ENCODE assay signal across 8 cellular contexts in genomic region chr11:2893021-2893528, GRCh38. TPM values are rescaled to one million over a fixed set of nuclear protein-coding genes. Genes with fewer than 3 reads are reported as not detected.
DNase-seq lines count a peak whose midpoint lies in the region; ATAC-seq, FAIRE-seq and TF ChIP-seq lines count a peak whose summit lies in the region.

No MANE protein-coding gene starts in this region.

- H3K4me1 ChIP-seq in heart left ventricle (peaks cover 5 to 42% (median 22%) of the 10 kb centered on the region in 12 donors), lower lobe of right lung (peaks cover 34% of the 10 kb centered on the region), uterus (peaks cover 13 to 15% of the 10 kb centered on the region in 2 donors)

- WGBS in heart left ventricle, 4 donors, result 93 to 100% (median 99%) methylated on average over 2 of the region's 2 CpGs
- WGBS in lower leg skin, 2 donors, result 94 to 97% methylated on average over 2 of the region's 2 CpGs

- H3K4me3 ChIP-seq in heart left ventricle (peak overlapping the region in 9 of 12 donors; percentile 45 to 67 (median 59)), astrocyte of the cerebellum (ENCODE audit: low read depth, low read length) (peak overlapping the region; percentile 37), lower lobe of right lung (peak overlapping the region; percentile 56), uterus (no peak overlapping the region), lower leg skin (ENCODE audit: low read depth, poor library complexity, severe bottlenecking) (no peak overlapping the region)

- H3K9me3 ChIP-seq in heart left ventricle (no peaks in the 10 kb centered on the region), lower lobe of right lung (no peaks in the 10 kb centered on the region), uterus (no peaks in the 10 kb centered on the region)

- TF ChIP-seq POLR2A in heart left ventricle (IDR thresholded peaks at IDR 0.05), result no peak
- TF ChIP-seq POLR2A in uterus (IDR thresholded peaks at IDR 0.05), result no peak
- no peak for TF ChIP-seq POLR2A in lower leg skin (IDR thresholded peaks at IDR 0.05)

- peak overlapping the region in 9 of 12 donors; percentile 26 to 83 (median 49) for H3K27ac ChIP-seq in heart left ventricle
- H3K27ac ChIP-seq in lower lobe of right lung, result peak overlapping the region; percentile 72
- peak overlapping the region; percentile 90 for H3K27ac ChIP-seq in uterus

- in situ Hi-C loops in astrocyte of the cerebellum (cut with HindIII; ENCODE audit: low sequenced_read_pairs), result no loop called here

- DNase-seq in heart left ventricle, result no peak
- DNase-seq in Right ventricle myocardium superior, result no peak
- no peak for DNase-seq in astrocyte of the cerebellum (ENCODE audit: low read depth)
- DNase-seq in lower lobe of right lung, result no peak
- no peak for DNase-seq in uterus
- no peak for DNase-seq in dermis blood vessel endothelial cell
- DNase-seq in urothelium cell line (ENCODE audit: low spot score), result no peak
- no peak for DNase-seq in lower leg skin (ENCODE audit: low spot score in 2 of 2)

- intact Hi-C loops in heart left ventricle (cut with DNase I), result loop anchor here in 6 of 10 donors (2.0 to 10.0 kb wide), 4 partner anchors 464 to 698 kb away; partner anchors contain the start of genes C11orf21 (in 2 of the 6) and TSPAN32 (in 2 of the 6)
- intact Hi-C loops in Right ventricle myocardium superior (cut with DNase I), result loop anchor here (5.0 kb wide), 1 partner anchor 461 kb away; no protein-coding TSS in a partner anchor
- intact Hi-C loops in lower lobe of right lung (cut with DNase I), result loop anchor here (5.0 to 10.0 kb wide), 2 partner anchors 361 to 448 kb away; partner anchors contain the start of genes KCNQ1 and TRPM5
- intact Hi-C loops in uterus (cut with DNase I; ENCODE audit: low total_unique reads), result loop anchor here (10.0 kb wide), 1 partner anchor 468 kb away; no protein-coding TSS in a partner anchor
- intact Hi-C loops in lower leg skin (cut with DNase I; ENCODE audit: low total_unique reads), result loop anchor here (10.0 kb wide), 1 partner anchor 698 kb away; no protein-coding TSS in a partner anchor

- no peak for TF ChIP-seq CTCF in heart left ventricle (IDR thresholded peaks at IDR 0.05)
- no peak for TF ChIP-seq CTCF in astrocyte of the cerebellum (IDR thresholded peaks at IDR 0.05; ENCODE audit: low read depth, low read length, missing control alignments)
- TF ChIP-seq CTCF in lower lobe of right lung (IDR thresholded peaks at IDR 0.05), result no peak
- no peak for TF ChIP-seq CTCF in uterus (IDR thresholded peaks at IDR 0.05)
- no peak for TF ChIP-seq CTCF in lower leg skin (IDR thresholded peaks at IDR 0.05)

- peaks cover 0 to 2% (median 0%) of the 10 kb centered on the region in 9 donors for H3K27me3 ChIP-seq in heart left ventricle
- no peaks in the 10 kb centered on the region for H3K27me3 ChIP-seq in lower lobe of right lung (ENCODE audit: low read depth)
- H3K27me3 ChIP-seq in uterus, result no peaks in the 10 kb centered on the region

- no peaks in the 10 kb centered on the region for H3K36me3 ChIP-seq in heart left ventricle
- H3K36me3 ChIP-seq in lower lobe of right lung, result no peaks in the 10 kb centered on the region
- H3K36me3 ChIP-seq in uterus, result no peaks in the 10 kb centered on the region

- no peak for FAIRE-seq in urothelium cell line (lab: Jason Lieb, UNC)

- ATAC-seq in heart left ventricle (no peak), Right ventricle myocardium superior (ENCODE audit: poor library complexity) (no peak), lower lobe of right lung (no peak)

RNA-seq across cellular contexts. Expression of gene CDKN1C, which starts 7.5 kb away (rescaled TPM):
- total RNA-seq in heart left ventricle, result 10 to 100 TPM; 18.8 to 39.1 (median 33.4) TPM
- 10 to 100 TPM; 31.4 to 42.5 TPM for polyA plus RNA-seq in heart left ventricle
- total RNA-seq in Right ventricle myocardium superior, result 37.7 TPM
- total RNA-seq in lower lobe of right lung, result 39.5 TPM
- 100 to 1,000 TPM in 1 of 4 donors, 10 to 100 TPM in 3; 42.0 to 213 (median 71.7) TPM for total RNA-seq in uterus
- total RNA-seq in dermis blood vessel endothelial cell, result 37.2 and 53.8 TPM in 2 replicates
- 10 to 100 TPM; 27.1 to 52.7 (median 31.4) TPM for total RNA-seq in lower leg skin

RNA-seq across cellular contexts. Expression of gene PHLDA2, which starts 36.1 kb away (rescaled TPM):
- total RNA-seq in heart left ventricle (1 to 10 TPM in 3 of 9 donors, under 1 TPM in 4, not detected in 2; 0.40 to 3.2 (median 0.93) TPM), Right ventricle myocardium superior (1.1 TPM), lower lobe of right lung (7.2 TPM), uterus (1 to 10 TPM in 1 of 4 donors, not detected in 3; 5.2 TPM), dermis blood vessel endothelial cell (0.51 and 1.5 TPM in 2 replicates), lower leg skin (10 to 100 TPM in 1 of 4 donors, 1 to 10 TPM in 3; 5.1 to 16.0 (median 7.4) TPM)
- polyA plus RNA-seq in heart left ventricle, result 1 to 10 TPM; 1.5 to 9.2 TPM

Comparison
In these comparisons a context has a peak if more than half of its experiments do, and no peak if none do; other contexts are left out.
1. H3K4me3 ChIP-seq: peak in heart left ventricle (9 of 12), astrocyte of the cerebellum (single experiment) and lower lobe of right lung (single experiment); none in uterus (0 of 2) and lower leg skin (single experiment).
2. Peak in every context shown above with its lines, with median percentiles within 50 percentile points of each other: H3K27ac ChIP-seq.